Comparison of ENCODE assay signal across 8 cellular contexts in genomic region chr7:145490356-145490755, GRCh38.
"Had no signal": no experiment of that assay in that cellular context is flagged by ENCODE, and none has a peak within 500 bp of the region (broad histone marks: within the 10 kb centered on the region; RNA-seq: fewer than 3 reads in every experiment).

No MANE protein-coding gene starts in this region.

- H3K4me3 ChIP-seq: GM12878 had no signal

- FAIRE-seq: G401.6, GM12878, GM12891, GM12892, GM18507, GM19239 had no signal

- ATAC-seq: GM12878 had no signal

- DNase-seq: GDM1, GF-D8 had no signal
